1 cellular context compared by ENCODE assay signal in the genomic region with DNA sequence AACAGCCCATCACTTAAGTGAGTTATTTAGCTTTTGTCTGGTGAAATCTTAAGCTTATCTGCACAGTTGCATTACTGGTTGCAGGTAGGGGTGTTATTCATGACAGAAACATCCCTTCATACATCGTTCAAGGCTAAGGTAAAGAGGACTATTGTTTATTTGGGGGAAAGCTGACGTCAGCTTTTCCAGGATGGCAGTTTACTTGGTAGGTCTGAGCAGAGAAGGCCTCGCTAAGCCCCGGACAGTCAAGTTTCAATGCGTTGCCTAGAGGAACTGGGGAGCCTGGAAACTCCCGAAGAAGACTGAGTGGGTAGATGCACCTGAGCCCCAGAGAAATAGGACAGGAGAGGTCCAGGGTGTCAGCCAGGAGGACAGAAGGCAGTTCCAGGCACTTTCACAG.
TF ChIP-seq lines count a peak whose summit lies in the region.

No MANE protein-coding gene starts in this region.

TF ChIP-seq in HepG2, 621 proteins besides CTCF, POLR2A, EP300 and RAD21 (continued from another document):
- TF ChIP-seq ARID5B (CRISPR knock-in tag; IDR thresholded peaks at IDR 0.05) (peak; percentile 55; the same call in 1 of the 2 replicates), ZSCAN21 (CRISPR knock-in tag; IDR thresholded peaks at IDR 0.05; ENCODE audit: borderline replicate concordance) (no peak), GABPB1 (CRISPR knock-in tag; IDR thresholded peaks at IDR 0.05) (no peak), ZNF12 (CRISPR knock-in tag; IDR thresholded peaks at IDR 0.05) (0 out of 2 replicates have a peak, but pooled peaks have one; percentile 33), FOXA3 (CRISPR knock-in tag; IDR thresholded peaks at IDR 0.05) (peak; percentile 62; the same call in 1 of the 2 replicates), ZMYM2 (CRISPR knock-in tag; IDR thresholded peaks at IDR 0.05) (no peak), ZNF124 (CRISPR knock-in tag; IDR thresholded peaks at IDR 0.05) (no peak), MTA1 (CRISPR knock-in tag; IDR thresholded peaks at IDR 0.05; ENCODE audit: borderline replicate concordance) (no peak), RFX5 (IDR thresholded peaks at IDR 0.05; ENCODE audit: low read depth, low read length) (peak; percentile 60; the same call in 1 of the 2 replicates), PCBP2 (optimal IDR thresholded peaks at IDR 0.05; ENCODE audit: low read depth, low read length, poor library complexity, severe bottlenecking) (no peak), MAFF (IDR thresholded peaks at IDR 0.05; ENCODE audit: low read depth, low read length) (peak; percentile 99), HDAC2 (CRISPR knock-in tag; IDR thresholded peaks at IDR 0.05) (no peak), KAT8 (CRISPR knock-in tag; IDR thresholded peaks at IDR 0.05) (0 out of 2 replicates have a peak, but pooled peaks have one; percentile 34), ZEB1 (IDR thresholded peaks at IDR 0.05; ENCODE audit: insufficient replicate concordance, low read depth) (peak; percentile 31), GATAD2A (CRISPR knock-in tag; IDR thresholded peaks at IDR 0.05) (peak; percentile 53), SNRNP70 (IDR thresholded peaks at IDR 0.05; ENCODE audit: low read depth, low read length) (no peak), NCOA5 (CRISPR knock-in tag; IDR thresholded peaks at IDR 0.05) (no peak), ATRX (CRISPR knock-in tag; IDR thresholded peaks at IDR 0.05; ENCODE audit: borderline replicate concordance) (no peak), FOXK1 (CRISPR knock-in tag; IDR thresholded peaks at IDR 0.05; ENCODE audit: borderline replicate concordance, low read depth) (0 out of 2 replicates have a peak, but pooled peaks have one; percentile 21), NCOA1 (CRISPR knock-in tag; IDR thresholded peaks at IDR 0.05) (no peak), ZNF329 (CRISPR knock-in tag; IDR thresholded peaks at IDR 0.05; ENCODE audit: low read depth) (no peak)
- TF ChIP-seq, protein P1, sequence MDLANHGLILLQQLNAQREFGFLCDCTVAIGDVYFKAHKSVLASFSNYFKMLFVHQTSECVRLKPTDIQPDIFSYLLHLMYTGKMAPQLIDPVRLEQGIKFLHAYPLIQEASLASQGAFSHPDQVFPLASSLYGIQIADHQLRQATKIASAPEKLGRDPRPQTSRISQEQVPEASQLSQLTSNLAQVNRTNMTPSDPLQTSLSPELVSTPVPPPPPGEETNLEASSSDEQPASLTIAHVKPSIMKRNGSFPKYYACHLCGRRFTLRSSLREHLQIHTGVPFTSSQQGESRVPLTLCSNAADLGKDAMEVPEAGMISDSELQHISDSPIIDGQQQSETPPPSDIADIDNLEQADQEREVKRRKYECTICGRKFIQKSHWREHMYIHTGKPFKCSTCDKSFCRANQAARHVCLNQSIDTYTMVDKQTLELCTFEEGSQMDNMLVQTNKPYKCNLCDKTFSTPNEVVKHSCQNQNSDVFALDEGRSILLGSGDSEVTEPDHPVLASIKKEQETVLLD (CRISPR knock-in tag; IDR thresholded peaks at IDR 0.05; ENCODE audit: low read depth): no peak
- TF ChIP-seq, protein P2, sequence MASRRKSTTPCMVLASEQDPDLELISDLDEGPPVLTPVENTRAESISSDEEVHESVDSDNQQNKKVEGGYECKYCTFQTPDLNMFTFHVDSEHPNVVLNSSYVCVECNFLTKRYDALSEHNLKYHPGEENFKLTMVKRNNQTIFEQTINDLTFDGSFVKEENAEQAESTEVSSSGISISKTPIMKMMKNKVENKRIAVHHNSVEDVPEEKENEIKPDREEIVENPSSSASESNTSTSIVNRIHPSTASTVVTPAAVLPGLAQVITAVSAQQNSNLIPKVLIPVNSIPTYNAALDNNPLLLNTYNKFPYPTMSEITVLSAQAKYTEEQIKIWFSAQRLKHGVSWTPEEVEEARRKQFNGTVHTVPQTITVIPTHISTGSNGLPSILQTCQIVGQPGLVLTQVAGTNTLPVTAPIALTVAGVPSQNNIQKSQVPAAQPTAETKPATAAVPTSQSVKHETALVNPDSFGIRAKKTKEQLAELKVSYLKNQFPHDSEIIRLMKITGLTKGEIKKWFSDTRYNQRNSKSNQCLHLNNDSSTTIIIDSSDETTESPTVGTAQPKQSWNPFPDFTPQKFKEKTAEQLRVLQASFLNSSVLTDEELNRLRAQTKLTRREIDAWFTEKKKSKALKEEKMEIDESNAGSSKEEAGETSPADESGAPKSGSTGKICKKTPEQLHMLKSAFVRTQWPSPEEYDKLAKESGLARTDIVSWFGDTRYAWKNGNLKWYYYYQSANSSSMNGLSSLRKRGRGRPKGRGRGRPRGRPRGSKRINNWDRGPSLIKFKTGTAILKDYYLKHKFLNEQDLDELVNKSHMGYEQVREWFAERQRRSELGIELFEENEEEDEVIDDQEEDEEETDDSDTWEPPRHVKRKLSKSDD (CRISPR knock-in tag; IDR thresholded peaks at IDR 0.05; ENCODE audit: low read depth): no peak
- TF ChIP-seq, protein P3, sequence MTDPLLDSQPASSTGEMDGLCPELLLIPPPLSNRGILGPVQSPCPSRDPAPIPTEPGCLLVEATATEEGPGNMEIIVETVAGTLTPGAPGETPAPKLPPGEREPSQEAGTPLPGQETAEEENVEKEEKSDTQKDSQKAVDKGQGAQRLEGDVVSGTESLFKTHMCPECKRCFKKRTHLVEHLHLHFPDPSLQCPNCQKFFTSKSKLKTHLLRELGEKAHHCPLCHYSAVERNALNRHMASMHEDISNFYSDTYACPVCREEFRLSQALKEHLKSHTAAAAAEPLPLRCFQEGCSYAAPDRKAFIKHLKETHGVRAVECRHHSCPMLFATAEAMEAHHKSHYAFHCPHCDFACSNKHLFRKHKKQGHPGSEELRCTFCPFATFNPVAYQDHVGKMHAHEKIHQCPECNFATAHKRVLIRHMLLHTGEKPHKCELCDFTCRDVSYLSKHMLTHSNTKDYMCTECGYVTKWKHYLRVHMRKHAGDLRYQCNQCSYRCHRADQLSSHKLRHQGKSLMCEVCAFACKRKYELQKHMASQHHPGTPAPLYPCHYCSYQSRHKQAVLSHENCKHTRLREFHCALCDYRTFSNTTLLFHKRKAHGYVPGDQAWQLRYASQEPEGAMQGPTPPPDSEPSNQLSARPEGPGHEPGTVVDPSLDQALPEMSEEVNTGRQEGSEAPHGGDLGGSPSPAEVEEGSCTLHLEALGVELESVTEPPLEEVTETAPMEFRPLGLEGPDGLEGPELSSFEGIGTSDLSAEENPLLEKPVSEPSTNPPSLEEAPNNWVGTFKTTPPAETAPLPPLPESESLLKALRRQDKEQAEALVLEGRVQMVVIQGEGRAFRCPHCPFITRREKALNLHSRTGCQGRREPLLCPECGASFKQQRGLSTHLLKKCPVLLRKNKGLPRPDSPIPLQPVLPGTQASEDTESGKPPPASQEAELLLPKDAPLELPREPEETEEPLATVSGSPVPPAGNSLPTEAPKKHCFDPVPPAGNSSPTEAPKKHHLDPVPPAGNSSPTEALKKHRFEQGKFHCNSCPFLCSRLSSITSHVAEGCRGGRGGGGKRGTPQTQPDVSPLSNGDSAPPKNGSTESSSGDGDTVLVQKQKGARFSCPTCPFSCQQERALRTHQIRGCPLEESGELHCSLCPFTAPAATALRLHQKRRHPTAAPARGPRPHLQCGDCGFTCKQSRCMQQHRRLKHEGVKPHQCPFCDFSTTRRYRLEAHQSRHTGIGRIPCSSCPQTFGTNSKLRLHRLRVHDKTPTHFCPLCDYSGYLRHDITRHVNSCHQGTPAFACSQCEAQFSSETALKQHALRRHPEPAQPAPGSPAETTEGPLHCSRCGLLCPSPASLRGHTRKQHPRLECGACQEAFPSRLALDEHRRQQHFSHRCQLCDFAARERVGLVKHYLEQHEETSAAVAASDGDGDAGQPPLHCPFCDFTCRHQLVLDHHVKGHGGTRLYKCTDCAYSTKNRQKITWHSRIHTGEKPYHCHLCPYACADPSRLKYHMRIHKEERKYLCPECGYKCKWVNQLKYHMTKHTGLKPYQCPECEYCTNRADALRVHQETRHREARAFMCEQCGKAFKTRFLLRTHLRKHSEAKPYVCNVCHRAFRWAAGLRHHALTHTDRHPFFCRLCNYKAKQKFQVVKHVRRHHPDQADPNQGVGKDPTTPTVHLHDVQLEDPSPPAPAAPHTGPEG (CRISPR knock-in tag; IDR thresholded peaks at IDR 0.05): no peak
